28 cellular contexts compared by ENCODE assay signal in the genomic region with DNA sequence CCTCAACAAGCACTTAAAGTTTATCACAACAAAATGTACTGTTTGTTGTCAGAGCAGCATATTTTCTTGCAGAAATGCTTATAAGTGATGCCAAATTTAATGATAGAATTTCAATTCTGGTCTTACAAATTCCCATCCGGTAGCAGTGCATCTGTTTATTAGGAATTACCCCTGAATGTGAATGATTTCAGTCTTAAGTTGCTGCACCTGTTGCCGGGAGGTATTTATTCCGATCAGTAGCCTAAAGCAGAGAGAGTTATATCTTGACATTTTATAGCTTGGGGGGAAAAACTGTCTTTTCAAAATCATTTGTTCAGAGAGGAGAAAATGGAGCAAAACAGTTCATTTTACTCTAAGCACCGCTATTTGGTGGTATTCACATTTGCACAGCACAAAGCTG.
"Had no signal": no experiment of that assay in that cellular context is flagged by ENCODE, and none has a peak within 500 bp of the region (broad histone marks: within the 10 kb centered on the region; RNA-seq: fewer than 3 reads in every experiment).

No MANE protein-coding gene starts in this region.

- H3K9me3 ChIP-seq: ovary, psoas muscle, right lobe of liver, sigmoid colon, stomach, thoracic aorta, thyroid gland, tibial nerve, upper lobe of left lung, vagina had no signal

- DNase-seq: naive thymus-derived CD8-positive, alpha-beta T cell; occipital lobe; ovary; posterior cingulate gyrus; psoas muscle; right cardiac atrium; right lobe of liver; sigmoid colon; small intestine; stimulated activated CD4-positive, alpha-beta T cell treated with anti-CD3 and anti-CD28 coated beads, Interleukin-15, amount 100 ng/mL, for 24 hours; stimulated activated CD4-positive, alpha-beta T cell treated with anti-CD3 and anti-CD28 coated beads, Interleukin-2, amount 100 ng/mL, for 24 hours; stimulated activated CD4-positive, alpha-beta T cell treated with anti-CD3 and anti-CD28 coated beads, Interleukin-2, amount 100 ng/mL, for 48 hours; stimulated activated CD4-positive, alpha-beta T cell treated with anti-CD3 and anti-CD28 coated beads, Interleukin-4, amount 100 ng/mL, for 24 hours; stimulated activated naive B cell treated with anti-CD40 and anti-IgM and Interleukin-4, amounts not matched to agents 10 μg/mL and 1 μg/mL and 100 μg/mL, for 72 hours; stimulated activated naive CD4-positive, alpha-beta T cell treated with Interleukin-2 at 50 U/mL for 16 hours; stomach; thyroid gland; trophoblast cell; upper lobe of left lung had no signal

- H3K79me2 ChIP-seq: parathyroid adenoma had no signal

- H3K4me3 Mint-ChIP-seq: naive thymus-derived CD8-positive, alpha-beta T cell; natural killer cell treated with Interleukin-12 subunit alpha and Interleukin-12 subunit beta and Interleukin-15 and Interleukin-18, amount 100 ng/mL, for 72 hours; neural crest cell; stimulated activated effector memory CD8-positive, alpha-beta T cell treated with anti-CD3 and anti-CD28 coated beads, Interleukin-12 subunit alpha, Interleukin-12 subunit beta, amount 100 ng/mL, for 72 hours; stimulated activated naive B cell treated with anti-CD40 and anti-IgM and Interleukin-4, amounts not matched to agents 10 μg/mL and 1 μg/mL and 100 μg/mL, for 72 hours; stimulated activated naive CD8-positive, alpha-beta T cell treated with anti-CD3 and anti-CD28 coated beads, Interleukin-15, Interleukin-2, amounts not matched to agents 100 ng/mL and 50 ng/mL, for 24 hours had no signal

- H3K4me1 ChIP-seq: parathyroid adenoma, psoas muscle had no signal

- H2AFZ ChIP-seq: parathyroid adenoma had no signal

- H3K27me3 ChIP-seq: ovary, right lobe of liver, sigmoid colon, stomach, thyroid gland, tibial nerve, upper lobe of left lung, vagina had no signal

- H3K36me3 ChIP-seq: ovary, right lobe of liver, sigmoid colon, stomach, thoracic aorta, thyroid gland, tibial nerve, upper lobe of left lung, vagina had no signal

- H3K27me3 Mint-ChIP-seq: naive thymus-derived CD8-positive, alpha-beta T cell; natural killer cell treated with Interleukin-12 subunit alpha and Interleukin-12 subunit beta and Interleukin-15 and Interleukin-18, amount 100 ng/mL, for 72 hours; progenitor cell of endocrine pancreas; stimulated activated naive B cell treated with anti-CD40 and anti-IgM and Interleukin-4, amounts not matched to agents 10 μg/mL and 1 μg/mL and 100 μg/mL, for 72 hours; stimulated activated naive CD8-positive, alpha-beta T cell treated with anti-CD3 and anti-CD28 coated beads, Interleukin-15, Interleukin-2, amounts not matched to agents 100 ng/mL and 50 ng/mL, for 24 hours had no signal

- H3K27ac ChIP-seq: ovary, parathyroid adenoma, psoas muscle, right lobe of liver, sigmoid colon, stomach, thoracic aorta, thyroid gland, tibial nerve, upper lobe of left lung, vagina had no signal

- H3K27ac Mint-ChIP-seq: naive thymus-derived CD8-positive, alpha-beta T cell; natural killer cell treated with Interleukin-12 subunit alpha and Interleukin-12 subunit beta and Interleukin-15 and Interleukin-18, amount 100 ng/mL, for 72 hours; progenitor cell of endocrine pancreas; stimulated activated effector memory CD8-positive, alpha-beta T cell treated with anti-CD3 and anti-CD28 coated beads, Interleukin-12 subunit alpha, Interleukin-12 subunit beta, amount 100 ng/mL, for 72 hours; stimulated activated naive B cell treated with anti-CD40 and anti-IgM and Interleukin-4, amounts not matched to agents 10 μg/mL and 1 μg/mL and 100 μg/mL, for 72 hours; stimulated activated naive CD8-positive, alpha-beta T cell treated with anti-CD3 and anti-CD28 coated beads, Interleukin-15, Interleukin-2, amounts not matched to agents 100 ng/mL and 50 ng/mL, for 24 hours had no signal

- H3K4me3 ChIP-seq: ovary, psoas muscle, right lobe of liver, sigmoid colon, stomach, thoracic aorta, thyroid gland, tibial nerve, upper lobe of left lung, vagina had no signal

- H3K4me1 Mint-ChIP-seq: naive thymus-derived CD8-positive, alpha-beta T cell; stimulated activated effector memory CD8-positive, alpha-beta T cell treated with anti-CD3 and anti-CD28 coated beads, Interleukin-12 subunit alpha, Interleukin-12 subunit beta, amount 100 ng/mL, for 72 hours; stimulated activated naive B cell treated with anti-CD40 and anti-IgM and Interleukin-4, amounts not matched to agents 10 μg/mL and 1 μg/mL and 100 μg/mL, for 72 hours had no signal

- H3K9me3 Mint-ChIP-seq: neural crest cell; stimulated activated naive CD8-positive, alpha-beta T cell treated with anti-CD3 and anti-CD28 coated beads, Interleukin-15, Interleukin-2, amounts not matched to agents 100 ng/mL and 50 ng/mL, for 24 hours had no signal

- H3K36me3 Mint-ChIP-seq: naive thymus-derived CD8-positive, alpha-beta T cell; natural killer cell treated with Interleukin-12 subunit alpha and Interleukin-12 subunit beta and Interleukin-15 and Interleukin-18, amount 100 ng/mL, for 72 hours; stimulated activated effector memory CD8-positive, alpha-beta T cell treated with anti-CD3 and anti-CD28 coated beads, Interleukin-12 subunit alpha, Interleukin-12 subunit beta, amount 100 ng/mL, for 72 hours; stimulated activated naive B cell treated with anti-CD40 and anti-IgM and Interleukin-4, amounts not matched to agents 10 μg/mL and 1 μg/mL and 100 μg/mL, for 72 hours had no signal

- H3K9ac ChIP-seq: parathyroid adenoma had no signal
